27 cellular contexts compared by ENCODE assay signal in the genomic region with DNA sequence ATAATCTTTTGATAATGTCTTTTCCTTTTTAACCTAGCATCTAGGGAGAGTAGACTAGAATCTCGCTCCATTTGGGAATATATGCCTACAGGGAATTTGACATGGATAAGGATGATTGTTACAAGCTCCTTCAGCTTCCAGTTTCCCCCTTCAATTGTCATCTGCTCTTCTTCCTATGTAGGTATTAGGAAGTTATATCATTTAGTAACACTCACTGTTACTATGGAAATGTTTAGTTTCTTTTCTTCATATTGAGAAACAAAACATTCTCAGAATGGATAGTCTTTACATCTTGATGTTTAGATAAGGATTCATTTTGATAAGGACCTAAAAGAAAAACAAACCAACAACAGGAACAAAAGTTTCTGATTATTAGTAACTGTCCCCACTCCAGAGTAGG.
"Had no signal": no experiment of that assay in that cellular context is flagged by ENCODE, and none has a peak within 500 bp of the region (broad histone marks: within the 10 kb centered on the region; RNA-seq: fewer than 3 reads in every experiment).

No MANE protein-coding gene starts in this region.

- H3K27ac Mint-ChIP-seq: activated naive CD4-positive, alpha-beta T cell treated with anti-CD3 and anti-CD28 coated beads for 36 hours; activated naive CD8-positive, alpha-beta T cell; brain; T-helper 17 cell had no signal

- H3K9me3 Mint-ChIP-seq: activated naive CD4-positive, alpha-beta T cell treated with anti-CD3 and anti-CD28 coated beads for 36 hours; activated T-helper 1 cell treated with anti-CD3 and anti-CD28 coated beads, Interleukin-12 subunit alpha, Interleukin-12 subunit beta, Interleukin-2, Interleukin-4 antibody, amounts not matched to agents 30 ng/mL and 10 ng/mL and 1 ng/mL, durations not matched to agents 14 hours and 24 hours and 36 hours; brain; central memory CD8-positive, alpha-beta T cell had no signal

- DNase-seq: activated CD4-positive, alpha-beta T cell treated with anti-CD3 and anti-CD28 coated beads for 36 hours; activated CD4-positive, alpha-beta T cell treated with anti-CD3 and anti-CD28 coated beads, Interleukin-2, amount 50 U/mL, for 4 hours; activated CD4-positive, CD25-positive, alpha-beta regulatory T cell; activated CD8-positive, alpha-beta memory T cell treated with anti-CD3 and anti-CD28 coated beads for 24 hours; activated gamma-delta T cell; activated naive CD4-positive, alpha-beta T cell treated with anti-CD3 and anti-CD28 coated beads for 36 hours; amygdala; Karpas-422; MM.1S; NCI-H1105 treated with DMSO at 0.1 percent for 48 hours; NCI-H1436 treated with DMSO at 0.1 percent for 48 hours; NCI-H187; NCI-H2081; NCI-H510A treated with DMSO at 0.1 percent for 48 hours; NCI-H69; NK-92 treated with Interleukin-12 subunit alpha and Interleukin-12 subunit beta, amount 100 ng/mL, for 24 hours; PC-9; SHP77 treated with DMSO at 0.1 percent for 48 hours; T-helper 17 cell; T1000 had no signal

- H3K27me3 Mint-ChIP-seq: activated CD4-positive, alpha-beta T cell treated with anti-CD3 and anti-CD28 coated beads for 36 hours; activated naive CD8-positive, alpha-beta T cell; brain; central memory CD8-positive, alpha-beta T cell; T-helper 17 cell had no signal

- ATAC-seq: activated CD4-positive, alpha-beta T cell treated with anti-CD3 and anti-CD28 coated beads for 36 hours; K562; T-helper 17 cell had no signal

- H3K27ac ChIP-seq: PC-9 had no signal

- H3K4me3 ChIP-seq: K562, PC-9 had no signal

- FAIRE-seq: astrocyte, K562, TTC549 had no signal

- H3K4me3 Mint-ChIP-seq: activated CD4-positive, alpha-beta T cell treated with anti-CD3 and anti-CD28 coated beads for 36 hours; activated naive CD4-positive, alpha-beta T cell treated with anti-CD3 and anti-CD28 coated beads for 36 hours; activated naive CD8-positive, alpha-beta T cell; activated T-helper 1 cell treated with anti-CD3 and anti-CD28 coated beads, Interleukin-12 subunit alpha, Interleukin-12 subunit beta, Interleukin-2, Interleukin-4 antibody, amounts not matched to agents 30 ng/mL and 10 ng/mL and 1 ng/mL, durations not matched to agents 14 hours and 24 hours and 36 hours; brain; central memory CD8-positive, alpha-beta T cell; T-helper 17 cell had no signal
